Comparison of ENCODE assay signal across 8 cellular contexts in the genomic region with DNA sequence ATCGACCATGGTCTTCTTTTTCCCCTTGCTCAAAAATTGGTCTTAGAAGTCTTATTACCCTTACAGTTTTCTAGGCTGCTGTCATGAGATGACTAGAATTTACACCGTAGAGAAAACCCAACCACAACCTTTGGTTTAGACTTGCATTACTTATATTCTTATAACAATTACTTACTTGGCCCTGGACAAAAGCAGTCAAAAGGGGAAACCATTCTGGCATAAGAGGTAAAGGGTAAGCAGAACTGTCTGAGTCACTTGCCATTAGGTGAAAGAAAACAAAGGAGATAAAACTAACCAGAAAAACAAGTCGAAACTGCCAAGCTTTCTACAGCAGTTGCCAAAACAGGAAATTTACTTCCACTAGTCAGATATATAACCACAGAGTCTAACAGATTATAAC. TPM values are rescaled to one million over a fixed set of nuclear protein-coding genes. Genes with fewer than 3 reads are reported as not detected.
DNase-seq lines count a peak whose midpoint lies in the region; ATAC-seq and TF ChIP-seq lines count a peak whose summit lies in the region.

No MANE protein-coding gene starts in this region.

- H3K27ac ChIP-seq in MM.1S (ENCODE audit: low read length) (peak overlapping the region; percentile 0; the same call in 1 of the 2 replicates), osteoblast (ENCODE audit: low read depth, low read length) (peak overlapping the region; percentile 1)

- peak overlapping the region; percentile 4 for H3K4me3 Mint-ChIP-seq in MCF 10A (ENCODE audit: unreplicated experiment)

- H2AFZ ChIP-seq in MM.1S (ENCODE audit: low read length) (no peak overlapping the region), osteoblast (ENCODE audit: low read length) (no peak overlapping the region)

- POLR2A ChIA-PET in MCF 10A (lab: Yijun Ruan, JAX) = interaction anchor here (0.6 to 5.1 kb wide), 6 partner anchors 11 to 73 kb away, joined by 3 to 57 read pairs (median 3); a partner anchor contains a TSS

- ATAC-seq in GM18511 (IDR thresholded peaks at IDR 0.05; ENCODE audit: unreplicated experiment) = peak; percentile 85

- peaks cover 41% of the 10 kb centered on the region for H3K4me1 Mint-ChIP-seq in MCF 10A (ENCODE audit: insufficient read depth, unreplicated experiment)

- peaks cover 6% of the 10 kb centered on the region for H3K9me3 Mint-ChIP-seq in MCF 10A (ENCODE audit: unreplicated experiment)

- no TSS peak for BruUV-seq in MCF 10A (replicated peaks; lab: Mats Ljungman, UMichigan)

- TF ChIP-seq CTCF in MM.1S (IDR thresholded peaks at IDR 0.05; ENCODE audit: low read length) (no peak), MCF 10A (IDR thresholded peaks at IDR 0.05; ENCODE audit: unreplicated experiment) (no peak), osteoblast (IDR thresholded peaks at IDR 0.05; ENCODE audit: extremely low read depth, low read depth, low read length) (no peak)

- intact Hi-C loops in MCF 10A (cut with micrococcal nuclease) = no loop called here

- H3F3A ChIP-seq in MM.1S (ENCODE audit: insufficient read depth, low read length) = peaks cover 9% of the 10 kb centered on the region; the same call in 1 of the 2 replicates

- H3K36me3 Mint-ChIP-seq in MCF 10A (ENCODE audit: insufficient read depth, unreplicated experiment) = peaks cover 34% of the 10 kb centered on the region

- peaks cover 68% of the 10 kb centered on the region for H3K79me2 ChIP-seq in MM.1S (ENCODE audit: low read length)
- peaks cover 85% of the 10 kb centered on the region for H3K79me2 ChIP-seq in osteoblast (ENCODE audit: insufficient read depth, low read length)

- H3K4me1 ChIP-seq in MM.1S (ENCODE audit: low read length) = peaks cover 13% of the 10 kb centered on the region
- H3K4me1 ChIP-seq in osteoblast (ENCODE audit: insufficient read depth, low read length) = peaks cover 43% of the 10 kb centered on the region

- peak overlapping the region; percentile 85 for H3K27ac Mint-ChIP-seq in MCF 10A (ENCODE audit: low read depth, unreplicated experiment)

- H4K20me1 ChIP-seq in MM.1S (ENCODE audit: insufficient read depth, low read length) (no peaks in the 10 kb centered on the region), osteoblast (ENCODE audit: insufficient read depth, low read length) (peaks cover 27% of the 10 kb centered on the region)

- H3K9me3 ChIP-seq in MM.1S (replicated peaks; ENCODE audit: insufficient read depth, low read length) = no peaks in the 10 kb centered on the region
- no peaks in the 10 kb centered on the region for H3K9me3 ChIP-seq in osteoblast (ENCODE audit: low read depth, low read length)

- H3K4me2 ChIP-seq in MM.1S (ENCODE audit: low read depth, low read length) (peak overlapping the region; percentile 11; the same call in 1 of the 2 replicates), osteoblast (ENCODE audit: insufficient read depth, low read length) (peak overlapping the region; percentile 40)

- H3K27me3 Mint-ChIP-seq in MCF 10A (ENCODE audit: insufficient read depth, unreplicated experiment) = no peaks in the 10 kb centered on the region

- H3K27me3 ChIP-seq in MM.1S (replicated peaks; ENCODE audit: insufficient read depth, low read length) (no peaks in the 10 kb centered on the region), osteoblast (ENCODE audit: insufficient read depth, low read length) (no peaks in the 10 kb centered on the region)

- H3K4me3 ChIP-seq in MM.1S (ENCODE audit: low read length) (no peak overlapping the region), osteoblast (ENCODE audit: insufficient read depth, low read length) (no peak overlapping the region)

- H3K36me3 ChIP-seq in MM.1S (replicated peaks; ENCODE audit: insufficient read depth, low read length) (peaks cover 5% of the 10 kb centered on the region; the same call in 1 of the 2 replicates), osteoblast (ENCODE audit: insufficient read depth, low read length) (peaks cover 12% of the 10 kb centered on the region)

- H3K9me2 ChIP-seq in MM.1S (replicated peaks; ENCODE audit: insufficient read depth, low read length) = no peaks in the 10 kb centered on the region

- H3K9ac ChIP-seq in MM.1S (ENCODE audit: low read length) = no peak overlapping the region

- peak; percentile 13 for DNase-seq in HCEC 1CT
- DNase-seq in MM.1S = peak; percentile 58
- DNase-seq in MCF 10A (ENCODE audit: unreplicated experiment) = peak; percentile 83
- peak; percentile 86 for DNase-seq in osteoblast (ENCODE audit: insufficient read length, low spot score, missing footprints)
- DNase-seq in COR-L47 (lab: John Stamatoyannopoulos, UW) = no peak
- DNase-seq in stimulated activated CD4-positive, alpha-beta T cell treated with anti-CD3 and anti-CD28 coated beads, Interleukin-4, amount 100 ng/mL, for 1 hour = no peak
- DNase-seq in NCI-H510A (lab: John Stamatoyannopoulos, UW) = no peak

- CTCF ChIA-PET in MCF 10A (lab: Yijun Ruan, JAX) = no interaction called here

RNA-seq across cellular contexts. Expression of a gene that starts 17.9 kb away (rescaled TPM):
- total RNA-seq in MCF 10A (2022) = 35.0 and 43.8 TPM in 2 replicates
- total RNA-seq in osteoblast = 45.2 and 46.9 TPM in 2 replicates

Comparison
In these comparisons a context has a peak if more than half of its experiments do, and no peak if none do; other contexts are left out.
1. DNase-seq: peak in HCEC 1CT (single experiment), MM.1S (single experiment), MCF 10A (single experiment) and osteoblast (single experiment); none in COR-L47 (single experiment), stimulated activated CD4-positive, alpha-beta T cell treated with anti-CD3 and anti-CD28 coated beads, Interleukin-4, amount 100 ng/mL, for 1 hour (single experiment) and NCI-H510A (single experiment).